ENCODE assay signal across 9 cellular contexts in genomic region chr1:48697066-48697707, GRCh38.
DNase-seq lines count a peak whose midpoint lies in the region; ATAC-seq and TF ChIP-seq lines count a peak whose summit lies in the region.
"Had no signal": no experiment of that assay in that cellular context is flagged by ENCODE, and none has a peak within 500 bp of the region (broad histone marks: within the 10 kb centered on the region; RNA-seq: fewer than 3 reads in every experiment).

No MANE protein-coding gene starts in this region.

- H3K9me3 ChIP-seq in lung (ENCODE audit: control insufficient read depth in 2 of 2, insufficient read depth in 1 of 2, low read length in 1 of 2): no peaks in the 10 kb centered on the region

- POLR2A ChIA-PET in HEK293T (lab: Yijun Ruan, JAX) (no interaction called here), activated B cell treated with CpG ODN at 0.5 μM for 24 hours (lab: Charles Lee) (no interaction called here)

- intact Hi-C loops in activated B cell treated with CpG ODN at 0.5 μM for 24 hours (cut with micrococcal nuclease): loop anchor here (5.0 kb wide), 3 partner anchors 120 to 590 kb away; no protein-coding TSS in a partner anchor

- H3K36me3 ChIP-seq in lung (ENCODE audit: control insufficient read depth in 2 of 2, insufficient read depth in 2 of 2, low read length in 2 of 2): no peaks in the 10 kb centered on the region

- DNase-seq in NCI-H146 (lab: John Stamatoyannopoulos, UW): peak; percentile 37
- no peak for DNase-seq in NCI-H146 treated with DMSO at 0.1 percent for 48 hours (lab: John Stamatoyannopoulos, UW; ENCODE audit: unreplicated experiment)
- peak; percentile 65 for DNase-seq in HEK293T (ENCODE audit: extremely low spot score)
- peak; percentile 42 for DNase-seq in NCI-H1105 treated with DMSO at 0.1 percent for 48 hours (lab: John Stamatoyannopoulos, UW)
- peak; percentile 50 for DNase-seq in activated B cell treated with CpG ODN at 0.5 μM for 24 hours
- no peak for DNase-seq in chondrocyte (ENCODE audit: low spot score)
- DNase-seq in lung (ENCODE audit: low spot score): peak; percentile 58
- DNase-seq in stimulated activated CD8-positive, alpha-beta memory T cell treated with anti-CD3 and anti-CD28 coated beads, Interleukin-4, amount 100 ng/mL, for 24 hours (ENCODE audit: low read depth): peak; percentile 38

- no peak overlapping the region for H3K4me3 ChIP-seq in lung

- 20 to 21% methylated on average over 5 of the region's 5 CpGs for WGBS in lung, 2 donors

- ATAC-seq in activated B cell treated with CpG ODN at 0.5 μM for 24 hours (ENCODE audit: low read depth): no peak
- ATAC-seq in lung (ENCODE audit: insufficient read depth, low FRiP score): peak; percentile 60

- no peak overlapping the region for H3K27ac ChIP-seq in lung (ENCODE audit: low read depth in 1 of 2, low read length in 1 of 2)

- peaks cover 0 to 5% of the 10 kb centered on the region in 2 donors for H3K4me1 ChIP-seq in lung (ENCODE audit: control insufficient read depth in 2 of 2, insufficient read depth in 2 of 2, low read length in 2 of 2)

- no peak overlapping the region for H3K4me3 Mint-ChIP-seq in activated B cell treated with CpG ODN at 0.5 μM for 24 hours
- no peak overlapping the region for H3K4me3 Mint-ChIP-seq in chondrocyte (ENCODE audit: unreplicated experiment)
- H3K4me3 Mint-ChIP-seq: CD8-positive, alpha-beta memory T cell had no signal

- H3K27me3 Mint-ChIP-seq in activated B cell treated with CpG ODN at 0.5 μM for 24 hours (peaks cover 3% of the 10 kb centered on the region), chondrocyte (ENCODE audit: low read depth) (peaks cover 56% of the 10 kb centered on the region)

- H3K9me3 Mint-ChIP-seq in activated B cell treated with CpG ODN at 0.5 μM for 24 hours (no peaks in the 10 kb centered on the region), chondrocyte (ENCODE audit: low read depth) (no peaks in the 10 kb centered on the region)

- H3K27me3 ChIP-seq in lung (ENCODE audit: control insufficient read depth, insufficient read depth): no peaks in the 10 kb centered on the region

- H3K36me3 Mint-ChIP-seq in activated B cell treated with CpG ODN at 0.5 μM for 24 hours (ENCODE audit: low read depth) (no peaks in the 10 kb centered on the region), chondrocyte (ENCODE audit: low read depth) (no peaks in the 10 kb centered on the region)
- H3K36me3 Mint-ChIP-seq: CD8-positive, alpha-beta memory T cell had no signal

- H3K27ac Mint-ChIP-seq in activated B cell treated with CpG ODN at 0.5 μM for 24 hours (no peak overlapping the region), chondrocyte (ENCODE audit: unreplicated experiment) (no peak overlapping the region)
- H3K27ac Mint-ChIP-seq: CD8-positive, alpha-beta memory T cell had no signal

- CTCF ChIA-PET in HEK293T (lab: Yijun Ruan, JAX): interaction anchor here (0.6 to 2.7 kb wide), 7 partner anchors 8 to 237 kb away, joined by 3 to 17 read pairs (median 5); no protein-coding TSS in a partner anchor
- CTCF ChIA-PET in activated B cell treated with CpG ODN at 0.5 μM for 24 hours (lab: Charles Lee): interaction anchor here (1.4 to 3.5 kb wide), 3 partner anchors 10 to 120 kb away, joined by 6 to 22 read pairs (median 10); no protein-coding TSS in a partner anchor

- TF ChIP-seq CTCF in activated B cell treated with CpG ODN at 0.5 μM for 24 hours (IDR thresholded peaks at IDR 0.05): peak; percentile 80
- TF ChIP-seq CTCF in chondrocyte (IDR thresholded peaks at IDR 0.05): peak; percentile 91
- TF ChIP-seq CTCF in lung (IDR thresholded peaks at IDR 0.05; ENCODE audit: control extremely low read depth, extremely low read depth): peak; percentile 52

- H3K4me1 Mint-ChIP-seq in activated B cell treated with CpG ODN at 0.5 μM for 24 hours (no peaks in the 10 kb centered on the region), chondrocyte (ENCODE audit: low read depth) (no peaks in the 10 kb centered on the region)
- H3K4me1 Mint-ChIP-seq: CD8-positive, alpha-beta memory T cell had no signal

TF ChIP-seq in HEK293T, 16 proteins besides CTCF, POLR2A, EP300 and RAD21:
- TF ChIP-seq L3MBTL2 (conservative IDR thresholded peaks at IDR 0.05): no peak
- no peak for TF ChIP-seq ZNF384 (IDR thresholded peaks at IDR 0.05)
- TF ChIP-seq FOXM1 (IDR thresholded peaks at IDR 0.05; ENCODE audit: borderline replicate concordance): no peak
- TF ChIP-seq TARDBP (IDR thresholded peaks at IDR 0.05): no peak
- no peak for TF ChIP-seq NFRKB (IDR thresholded peaks at IDR 0.05)
- no peak for TF ChIP-seq ELF4 (IDR thresholded peaks at IDR 0.05)
- TF ChIP-seq ARNT (IDR thresholded peaks at IDR 0.05): no peak
- TF ChIP-seq FOXK2 (IDR thresholded peaks at IDR 0.05): no peak
- TF ChIP-seq SP1 (IDR thresholded peaks at IDR 0.05): no peak
TF ChIP-seq in HEK293T: peak in this region for 0.

Comparison
In these comparisons a context has a peak if more than half of its experiments do, and no peak if none do; other contexts are left out.
1. DNase-seq: peak in NCI-H146 (single experiment), HEK293T (single experiment), NCI-H1105 treated with DMSO at 0.1 percent for 48 hours (single experiment), activated B cell treated with CpG ODN at 0.5 μM for 24 hours (single experiment), lung (single experiment) and stimulated activated CD8-positive, alpha-beta memory T cell treated with anti-CD3 and anti-CD28 coated beads, Interleukin-4, amount 100 ng/mL, for 24 hours (single experiment); none in NCI-H146 treated with DMSO at 0.1 percent for 48 hours (single experiment) and chondrocyte (single experiment).
2. Peak in every context shown above with its lines, with median percentiles within 50 percentile points of each other: CTCF ChIP-seq.